Comparison of ENCODE assay signal across 36 cellular contexts in genomic region chr6:29999426-29999825, GRCh38.
"Had no signal": no experiment of that assay in that cellular context is flagged by ENCODE, and none has a peak within 500 bp of the region (broad histone marks: within the 10 kb centered on the region; RNA-seq: fewer than 3 reads in every experiment).

No MANE protein-coding gene starts in this region.

- H3K9me3 Mint-ChIP-seq: activated B cell treated with CpG ODN at 0.5 μM for 24 hours; activated CD4-positive, alpha-beta memory T cell treated with anti-CD3 and anti-CD28 coated beads for 36 hours; activated naive CD8-positive, alpha-beta T cell treated with anti-CD3 and anti-CD28 coated beads for 36 hours; activated T-cell treated with anti-CD3 and anti-CD28 coated beads, Interleukin-2, amount 50 U/mL, for 72 hours; activated T-helper 17 cell treated with anti-CD3 and anti-CD28 coated beads, Interleukin-2, amount 50 U/mL, for 72 hours; T-cell had no signal

- H3K27me3 Mint-ChIP-seq: activated CD4-positive, alpha-beta memory T cell treated with anti-CD3 and anti-CD28 coated beads for 36 hours; activated naive CD8-positive, alpha-beta T cell treated with anti-CD3 and anti-CD28 coated beads for 36 hours had no signal

- H3K4me3 Mint-ChIP-seq: activated B cell treated with CpG ODN at 0.5 μM for 24 hours; activated CD4-positive, alpha-beta memory T cell treated with anti-CD3 and anti-CD28 coated beads for 36 hours; activated CD8-positive, alpha-beta memory T cell treated with anti-CD3 and anti-CD28 coated beads, Interleukin-2, amount 10 ng/mL, durations not matched to agents 7 days and 5 days; activated naive CD8-positive, alpha-beta T cell treated with anti-CD3 and anti-CD28 coated beads for 36 hours; activated T-cell treated with anti-CD3 and anti-CD28 coated beads, Interleukin-2, amount 50 U/mL, for 72 hours; activated T-helper 17 cell treated with anti-CD3 and anti-CD28 coated beads, Interleukin-2, amount 50 U/mL, for 72 hours; T-cell; T-helper 17 cell had no signal

- H3K27ac ChIP-seq: brain microvascular endothelial cell, Peyer's patch, SJSA1, VCaP had no signal

- H3K27ac Mint-ChIP-seq: activated B cell treated with CpG ODN at 0.5 μM for 24 hours; activated CD4-positive, alpha-beta memory T cell treated with anti-CD3 and anti-CD28 coated beads for 36 hours; activated CD8-positive, alpha-beta memory T cell treated with anti-CD3 and anti-CD28 coated beads, Interleukin-2, amount 10 ng/mL, durations not matched to agents 7 days and 5 days; activated naive CD8-positive, alpha-beta T cell treated with anti-CD3 and anti-CD28 coated beads for 36 hours; activated T-cell treated with anti-CD3 and anti-CD28 coated beads, Interleukin-2, amount 50 U/mL, for 72 hours; activated T-helper 17 cell treated with anti-CD3 and anti-CD28 coated beads, Interleukin-2, amount 50 U/mL, for 72 hours; T-cell; T-helper 17 cell had no signal

- H3K9me3 ChIP-seq: Peyer's patch, SJSA1 had no signal

- H3K4me1 Mint-ChIP-seq: activated B cell treated with CpG ODN at 0.5 μM for 24 hours; activated T-helper 17 cell treated with anti-CD3 and anti-CD28 coated beads, Interleukin-2, amount 50 U/mL, for 72 hours had no signal

- DNase-seq: activated B cell treated with CpG ODN at 0.5 μM for 24 hours; activated CD4-positive, alpha-beta memory T cell treated with anti-CD3 and anti-CD28 coated beads for 36 hours; activated CD4-positive, alpha-beta T cell treated with anti-CD3 and anti-CD28 coated beads for 4 hours; activated CD4-positive, alpha-beta T cell treated with anti-CD3 and anti-CD28 coated beads, Interleukin-2, amount 50 U/mL, for 1 hour; activated CD4-positive, CD25-positive, alpha-beta regulatory T cell treated with anti-CD3 and anti-CD28 coated beads, Interleukin-2, amount 50 U/mL, for 72 hours; activated effector memory CD4-positive, alpha-beta T cell treated with anti-CD3 and anti-CD28 coated beads, Interleukin-2, amount 50 U/mL, for 16 hours; activated naive CD4-positive, alpha-beta T cell; activated naive CD4-positive, alpha-beta T cell treated with anti-CD3 and anti-CD28 coated beads, Interleukin-2, amount 50 U/mL, for 16 hours; activated naive CD8-positive, alpha-beta T cell treated with anti-CD3 and anti-CD28 coated beads for 36 hours; activated T-cell treated with anti-CD3 and anti-CD28 coated beads, Interleukin-2, amount 50 U/mL, for 1 hour; activated T-cell treated with anti-CD3 and anti-CD28 coated beads, Interleukin-2, amount 50 U/mL, for 72 hours; amniotic stem cell; aorta; brain microvascular endothelial cell; central memory CD4-positive, alpha-beta T cell; MM.1S; MV-4-11; NCI-H1092 treated with DMSO at 0.1 percent for 48 hours; NCI-H146; NCI-H2029 treated with DMSO at 0.1 percent for 48 hours; NCI-H2107; NCI-H226; NCI-H446 treated with DMSO at 0.1 percent for 48 hours; NCI-H524; NCI-H69; PC-3; Peyer's patch; RPMI8226; SHP77 treated with DMSO at 0.1 percent for 48 hours; T-cell; T-helper 17 cell had no signal

- H3K4me3 ChIP-seq: Peyer's patch, SJSA1 had no signal

- H3K36me3 Mint-ChIP-seq: activated CD4-positive, alpha-beta memory T cell treated with anti-CD3 and anti-CD28 coated beads for 36 hours; activated CD8-positive, alpha-beta memory T cell treated with anti-CD3 and anti-CD28 coated beads, Interleukin-2, amount 10 ng/mL, durations not matched to agents 7 days and 5 days; activated naive CD8-positive, alpha-beta T cell treated with anti-CD3 and anti-CD28 coated beads for 36 hours; T-cell had no signal

- H3K27me3 ChIP-seq: Peyer's patch, SJSA1 had no signal

- H3K4me1 ChIP-seq: Peyer's patch, SJSA1 had no signal

- H3K36me3 ChIP-seq: brain microvascular endothelial cell, Peyer's patch, SJSA1 had no signal

- ATAC-seq: activated T-cell treated with anti-CD3 and anti-CD28 coated beads, Interleukin-2, amount 50 U/mL, for 72 hours; activated T-helper 17 cell treated with anti-CD3 and anti-CD28 coated beads, Interleukin-2, amount 50 U/mL, for 72 hours; PC-3; SK-N-SH treated with all-trans-retinoic acid at 6 μM for 48 hours; T-cell; T-helper 17 cell had no signal
